8 cellular contexts compared by ENCODE assay signal in the genomic region with DNA sequence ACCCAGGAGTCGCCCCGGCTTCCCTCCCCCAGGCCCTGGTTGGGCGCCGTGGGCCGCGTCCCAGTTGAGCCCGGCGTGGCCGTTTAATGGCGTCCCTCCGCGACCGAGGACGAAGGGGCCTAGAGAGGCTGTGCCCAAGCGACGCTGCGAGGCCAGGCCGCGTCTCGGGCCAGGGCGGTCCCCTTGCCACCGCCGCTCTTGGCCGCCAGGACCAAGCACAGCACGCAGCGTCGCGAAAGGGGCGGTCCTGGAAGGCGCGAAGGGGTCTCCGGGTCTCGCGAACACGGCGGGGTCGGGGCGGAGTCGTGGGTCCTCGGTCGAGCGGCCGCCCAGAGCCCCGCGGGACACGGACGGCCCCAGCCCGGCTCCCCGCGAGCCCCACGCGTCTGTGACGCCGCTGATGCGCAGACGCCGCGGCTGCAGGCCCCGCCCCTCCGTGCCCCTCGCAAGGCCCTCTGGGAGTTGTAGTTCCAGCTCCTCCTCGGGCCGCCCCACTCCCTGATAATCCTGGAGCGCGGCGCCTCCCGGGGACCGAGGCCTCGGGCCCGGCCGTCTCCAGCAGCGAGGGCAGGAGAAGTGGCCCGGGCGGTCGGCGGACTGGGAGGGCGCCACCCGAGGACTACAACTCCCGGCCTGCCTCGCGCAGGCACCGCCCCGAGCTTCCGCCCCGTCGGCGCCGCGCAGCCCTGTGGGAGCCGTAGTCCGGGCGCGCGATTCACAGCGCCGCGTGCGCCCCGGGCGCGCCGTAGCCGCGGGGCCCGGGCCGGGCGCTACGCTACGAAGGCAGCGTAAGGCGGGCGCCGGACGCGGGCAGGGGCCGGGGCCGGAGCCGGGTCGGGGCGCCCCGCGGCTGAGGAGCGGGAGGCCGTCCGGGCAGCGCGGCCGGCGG. TPM values are rescaled to one million over a fixed set of nuclear protein-coding genes. Genes with fewer than 3 reads are reported as not detected.
DNase-seq lines count a peak whose midpoint lies in the region; ATAC-seq and TF ChIP-seq lines count a peak whose summit lies in the region.

A gene (plus strand): TSS at position 698 of the 889 bp plus-strand sequence. CDS start 19,127 bp downstream, outside the sequence.

- H3K27me3 ChIP-seq in Panc1 (ENCODE audit: control insufficient read depth, insufficient read depth, low read length), result no peaks in the 10 kb centered on the region

- H3K9me3 Mint-ChIP-seq in activated T-cell treated with anti-CD3 and anti-CD28 coated beads, Interleukin-2, amount 50 U/mL, for 4 hours, result no peaks in the 10 kb centered on the region

- H3K27ac ChIP-seq in Panc1 (ENCODE audit: low read length), result peak within 1 kb of the TSS; percentile 95

- no peaks in the 10 kb centered on the region for H3K27me3 Mint-ChIP-seq in activated T-cell treated with anti-CD3 and anti-CD28 coated beads, Interleukin-2, amount 50 U/mL, for 4 hours (ENCODE audit: low read depth)

- BruUV-seq in Panc1 (replicated peaks; lab: Mats Ljungman, UMichigan), result no TSS peak

- no peak for TF ChIP-seq CTCF in Panc1 (IDR thresholded peaks at IDR 0.05)

- H3K4me3 Mint-ChIP-seq in activated T-cell treated with anti-CD3 and anti-CD28 coated beads, Interleukin-2, amount 50 U/mL, for 4 hours, result peak within 1 kb of the TSS; percentile 95

- H3K4me3 ChIP-seq in Panc1 (ENCODE audit: low read depth in 2 of 2, low read length in 2 of 2), result peak within 1 kb of the TSS; percentile 82 to 86

- peaks cover 41% of the 10 kb centered on the region for H3K4me1 ChIP-seq in Panc1 (ENCODE audit: control insufficient read depth, insufficient read depth, low read length)

- H3K36me3 ChIP-seq in Panc1 (ENCODE audit: control insufficient read depth, insufficient read depth, low read length), result no peaks in the 10 kb centered on the region

- DNase-seq in DMS114 treated with DMSO at 0.1 percent for 48 hours (lab: John Stamatoyannopoulos, UW; ENCODE audit: unreplicated experiment), result peak; percentile 51
- no peak for DNase-seq in Panc1 (ENCODE audit: low read depth, low spot score)
- DNase-seq in activated T-cell treated with anti-CD3 and anti-CD28 coated beads, Interleukin-2, amount 50 U/mL, for 4 hours, result peak; percentile 82
- peak; percentile 94 for DNase-seq in myocyte (ENCODE audit: low read depth)
- peak; percentile 72 to 75 for DNase-seq in stimulated activated CD8-positive, alpha-beta memory T cell treated with anti-CD3 and anti-CD28 coated beads, Interleukin-7, amount 100 ng/mL, for 48 hours (ENCODE audit: extremely low read depth in 1 of 2, low read depth in 1 of 2)

- intact Hi-C loops in Panc1 (cut with micrococcal nuclease; ENCODE audit: unreplicated experiment), result no loop called here

- POLR2A ChIA-PET in Panc1 (lab: Charles Lee), result no interaction called here

- H3K9me3 ChIP-seq in Panc1 (ENCODE audit: control insufficient read depth, insufficient read depth, low read depth, low read length), result no peaks in the 10 kb centered on the region

- peaks cover 7% of the 10 kb centered on the region for H3K36me3 Mint-ChIP-seq in activated T-cell treated with anti-CD3 and anti-CD28 coated beads, Interleukin-2, amount 50 U/mL, for 4 hours (ENCODE audit: insufficient read depth)

- in situ Hi-C loops in Panc1 (cut with HindIII; ENCODE audit: low pct_unique_long_range_greater_than_20kb, low sequenced_read_pairs), result no loop called here

- no peak; the same call in 1 of the 2 replicates for TF ChIP-seq EP300 in Ishikawa (IDR thresholded peaks at IDR 0.05; ENCODE audit: borderline replicate concordance)

- peaks cover 40% of the 10 kb centered on the region for H3K4me1 Mint-ChIP-seq in activated T-cell treated with anti-CD3 and anti-CD28 coated beads, Interleukin-2, amount 50 U/mL, for 4 hours (ENCODE audit: low read depth)

- no peak for TF ChIP-seq RAD21 in Ishikawa (IDR thresholded peaks at IDR 0.05; ENCODE audit: low read depth)

- peak; percentile 54 for ATAC-seq in GM21576 (IDR thresholded peaks at IDR 0.05; ENCODE audit: unreplicated experiment)
- ATAC-seq in Panc1, result peak; percentile 83
- peak; percentile 75 to 80 for ATAC-seq in activated T-cell treated with anti-CD3 and anti-CD28 coated beads, Interleukin-2, amount 50 U/mL, for 4 hours
- ATAC-seq in esophagus mucosa, result peak; percentile 63

- CTCF ChIA-PET in Panc1 (lab: Charles Lee), result no interaction called here

TF ChIP-seq in Ishikawa, 13 proteins besides CTCF, POLR2A, EP300 and RAD21:
- peak; percentile 60; the same call in 1 of the 2 replicates for TF ChIP-seq TAF1 (IDR thresholded peaks at IDR 0.05; ENCODE audit: low read depth)
- TF ChIP-seq, protein P1, sequence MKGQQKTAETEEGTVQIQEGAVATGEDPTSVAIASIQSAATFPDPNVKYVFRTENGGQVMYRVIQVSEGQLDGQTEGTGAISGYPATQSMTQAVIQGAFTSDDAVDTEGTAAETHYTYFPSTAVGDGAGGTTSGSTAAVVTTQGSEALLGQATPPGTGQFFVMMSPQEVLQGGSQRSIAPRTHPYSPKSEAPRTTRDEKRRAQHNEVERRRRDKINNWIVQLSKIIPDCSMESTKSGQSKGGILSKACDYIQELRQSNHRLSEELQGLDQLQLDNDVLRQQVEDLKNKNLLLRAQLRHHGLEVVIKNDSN (IDR thresholded peaks at IDR 0.05), result no peak
- TF ChIP-seq CREB1 (IDR thresholded peaks at IDR 0.05; ENCODE audit: low read depth), result peak; percentile 66; the same call in 1 of the 2 replicates
- no peak for TF ChIP-seq NFIC (IDR thresholded peaks at IDR 0.05)
- no peak for TF ChIP-seq CEBPB (IDR thresholded peaks at IDR 0.05)
- peak; percentile 69 for TF ChIP-seq YY1 (IDR thresholded peaks at IDR 0.05; ENCODE audit: low read depth)
- no peak for TF ChIP-seq FOXM1 (IDR thresholded peaks at IDR 0.05; ENCODE audit: borderline replicate concordance, low read depth)
- 0 out of 2 replicates have a peak, but pooled peaks have one; percentile 31 for TF ChIP-seq ZBTB7A (IDR thresholded peaks at IDR 0.05; ENCODE audit: low read depth)
- TF ChIP-seq TCF12 (IDR thresholded peaks at IDR 0.05; ENCODE audit: low read depth), result peak; percentile 61; the same call in 1 of the 2 replicates

RNA-seq across cellular contexts. Expression of the gene that starts here (rescaled TPM):
- total RNA-seq in Panc1 (2021; ENCODE audit: unreplicated experiment) (78.5 TPM), esophagus mucosa (27.1 TPM), myocyte (81.8 and 141 TPM in 2 replicates)
- polyA plus RNA-seq in Panc1 (2012; ENCODE audit: insufficient read length), result 117 TPM
- total RNA-seq in activated T-cell treated with anti-CD3 and anti-CD28 coated beads, Interleukin-2, amount 50 U/mL, for 4 hours, result 100 to 1,000 TPM; 134 to 164 (median 153) TPM
- polyA plus RNA-seq in myocyte (2012), result 22.2 TPM
